Comparison of ENCODE assay signal across 12 cellular contexts in the genomic region with DNA sequence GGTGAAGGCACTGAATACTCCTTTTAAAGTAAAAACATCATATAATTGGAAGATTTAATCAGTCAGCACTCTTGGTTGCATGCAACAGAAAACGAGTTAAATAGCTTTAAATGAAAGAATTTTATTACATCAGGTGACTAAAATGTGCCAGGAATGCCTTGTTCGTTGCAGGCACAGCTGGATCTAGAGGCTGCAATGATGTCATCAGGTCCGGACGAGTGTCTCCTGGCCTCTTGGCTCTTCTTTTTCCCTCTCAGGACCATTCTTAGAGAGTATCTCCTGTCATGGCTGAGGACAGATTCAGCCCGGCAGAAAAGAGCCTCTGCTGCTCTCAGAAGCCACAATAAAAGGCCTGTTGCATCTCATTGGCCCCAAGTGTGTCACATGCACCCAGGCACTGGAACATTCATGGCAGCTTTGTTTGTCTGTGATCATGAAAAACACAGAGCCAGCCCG.
DNase-seq lines count a peak whose midpoint lies in the region; ATAC-seq and TF ChIP-seq lines count a peak whose summit lies in the region.
"Had no signal": no experiment of that assay in that cellular context is flagged by ENCODE, and none has a peak within 500 bp of the region (broad histone marks: within the 10 kb centered on the region; RNA-seq: fewer than 3 reads in every experiment).

No MANE protein-coding gene starts in this region.

- H4K20me1 ChIP-seq in fibroblast of lung (ENCODE audit: control insufficient read depth, extremely low read depth, insufficient read depth, low read length) (no peaks in the 10 kb centered on the region), neural cell (ENCODE audit: insufficient read depth) (no peaks in the 10 kb centered on the region)

- TF ChIP-seq RAD21 in neural cell (conservative IDR thresholded peaks at IDR 0.05): no peak

- H3K4me3 ChIP-seq in fibroblast of lung (replicated peaks in 1 of 4; ENCODE audit: control extremely low read depth in 1 of 4, insufficient read depth in 1 of 4, low read depth in 3 of 4, low read length in 4 of 4): no peak overlapping the region
- H3K4me3 ChIP-seq in neural cell (ENCODE audit: low read length): no peak overlapping the region

- no peaks in the 10 kb centered on the region for H3K27me3 ChIP-seq in fibroblast of lung (ENCODE audit: control insufficient read depth, insufficient read depth, low read length)
- H3K27me3 ChIP-seq in neural cell (ENCODE audit: insufficient read depth, low read depth, low read length): no peaks in the 10 kb centered on the region

- TF ChIP-seq CTCF in fibroblast of lung (conservative IDR thresholded peaks at IDR 0.05 in 1 of 2, IDR thresholded peaks at IDR 0.05 in 1 of 2; ENCODE audit: low read depth in 1 of 2, low read length in 2 of 2): no peak
- no peak for TF ChIP-seq CTCF in neural cell (IDR thresholded peaks at IDR 0.05; ENCODE audit: poor library complexity, severe bottlenecking)
- no peak for TF ChIP-seq CTCF in GM20000 (IDR thresholded peaks at IDR 0.05; ENCODE audit: extremely low read depth, missing control alignments)

- no peak overlapping the region for H3K4me2 ChIP-seq in fibroblast of lung (ENCODE audit: extremely low read depth, insufficient read depth, low read length)
- no peak overlapping the region for H3K4me2 ChIP-seq in neural cell (ENCODE audit: low read length)

- peak overlapping the region; percentile 65 for H3K27ac ChIP-seq in fibroblast of lung (ENCODE audit: insufficient read depth, low read length)
- H3K27ac ChIP-seq in neural cell (ENCODE audit: low read length): no peak overlapping the region

- H3K9me3 ChIP-seq in fibroblast of lung (ENCODE audit: control insufficient read depth, insufficient read depth, low read depth, low read length) (no peaks in the 10 kb centered on the region), neural cell (ENCODE audit: low read length) (no peaks in the 10 kb centered on the region)

- H3F3A ChIP-seq in neural cell (ENCODE audit: insufficient read depth, low read length, poor library complexity, severe bottlenecking): no peaks in the 10 kb centered on the region

- H3K9me2 ChIP-seq in neural cell (ENCODE audit: insufficient read depth, low read length): no peaks in the 10 kb centered on the region

- H3K36me3 ChIP-seq in fibroblast of lung (ENCODE audit: control insufficient read depth, insufficient read depth, low read length) (no peaks in the 10 kb centered on the region), neural cell (ENCODE audit: insufficient read depth, low read length) (no peaks in the 10 kb centered on the region)

- ATAC-seq in GM18517 (IDR thresholded peaks at IDR 0.05; ENCODE audit: unreplicated experiment): no peak
- no peak for ATAC-seq in HG02885 (IDR thresholded peaks at IDR 0.05; ENCODE audit: poor library complexity, unreplicated experiment)
- ATAC-seq in HG03175 (IDR thresholded peaks at IDR 0.05; ENCODE audit: unreplicated experiment): no peak

- H2AFZ ChIP-seq in fibroblast of lung (ENCODE audit: low read length) (peak overlapping the region; percentile 4), neural cell (ENCODE audit: low read depth, low read length) (no peak overlapping the region)

- H3K79me2 ChIP-seq in fibroblast of lung (ENCODE audit: control insufficient read depth, insufficient read depth, low read length): no peaks in the 10 kb centered on the region
- H3K79me2 ChIP-seq in neural cell (replicated peaks; ENCODE audit: insufficient read depth, low read length): no peaks in the 10 kb centered on the region

- DNase-seq in AG20443 (ENCODE audit: low spot score) (peak; percentile 73), RPMI7951 (ENCODE audit: low read depth) (peak; percentile 69), fibroblast of lung (ENCODE audit: low read depth in 2 of 2) (peak; percentile 33 to 81), GM20000 (ENCODE audit: low spot score) (no peak)
- DNase-seq: CD4-positive, CD25-positive, alpha-beta regulatory T cell; cerebellar nuclear complex; kidney; stimulated activated CD4-positive, alpha-beta T cell treated with anti-CD3 and anti-CD28 coated beads, Interleukin-2, amount 100 ng/mL, for 48 hours had no signal

- peaks cover 20% of the 10 kb centered on the region for H3K4me1 ChIP-seq in fibroblast of lung (ENCODE audit: control insufficient read depth, extremely low read depth, insufficient read depth, low read length)

- H3K9ac ChIP-seq in fibroblast of lung (ENCODE audit: insufficient read depth, low read length) (no peak overlapping the region), neural cell (ENCODE audit: low read length) (no peak overlapping the region)

- TF ChIP-seq EP300 in neural cell (conservative IDR thresholded peaks at IDR 0.05; ENCODE audit: poor library complexity, severe bottlenecking): no peak

TF ChIP-seq in neural cell, 6 proteins besides CTCF, POLR2A, EP300 and RAD21:
- peak; percentile 0 for TF ChIP-seq SMC3 (conservative IDR thresholded peaks at IDR 0.05; ENCODE audit: poor library complexity)
- no peak for TF ChIP-seq MXI1 (conservative IDR thresholded peaks at IDR 0.05; ENCODE audit: poor library complexity, severe bottlenecking)
TF ChIP-seq in neural cell: peak in this region for 1.
